7 cellular contexts compared by ENCODE assay signal in the genomic region with DNA sequence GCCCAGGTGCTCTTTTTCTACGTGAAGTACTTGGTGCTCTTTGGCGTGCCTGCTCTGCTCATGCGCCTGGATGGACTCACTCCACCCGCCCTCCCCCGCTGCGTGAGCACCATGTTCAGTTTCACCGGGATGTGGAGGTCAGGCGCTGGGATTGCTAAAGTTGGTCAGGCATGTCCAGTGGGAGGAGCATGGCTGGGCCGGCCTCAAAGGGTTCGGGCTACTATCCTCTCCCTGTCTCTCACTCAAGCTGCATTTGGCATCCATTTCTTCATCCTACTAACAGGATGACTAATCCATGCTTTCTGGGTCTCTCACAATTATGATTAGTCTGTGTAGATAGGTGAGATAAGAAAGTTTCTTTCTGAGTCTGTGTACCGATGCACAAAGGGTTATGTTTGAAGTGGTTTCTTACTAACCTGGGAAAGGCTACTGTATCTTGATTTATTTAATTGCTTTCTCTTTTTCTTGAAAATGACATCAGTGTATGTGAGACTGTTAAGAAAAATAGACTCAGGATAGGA.
DNase-seq lines count a peak whose midpoint lies in the region; ATAC-seq, FAIRE-seq and TF ChIP-seq lines count a peak whose summit lies in the region.

No MANE protein-coding gene starts in this region.

- H3K36me3 ChIP-seq in DND-41 (ENCODE audit: insufficient read depth, low read length) (no peaks in the 10 kb centered on the region), kidney (ENCODE audit: control insufficient read depth in 1 of 2, insufficient read depth in 2 of 2, low read length in 2 of 2) (no peaks in the 10 kb centered on the region)

- peak; percentile 87 for ATAC-seq in DND-41 (ENCODE audit: insufficient read depth, low read depth)

- intact Hi-C loops in kidney (cut with DNase I) = no loop called here

- no peak overlapping the region for H2AFZ ChIP-seq in DND-41 (ENCODE audit: low read depth, low read length)

- no peaks in the 10 kb centered on the region for H3K79me2 ChIP-seq in DND-41 (ENCODE audit: insufficient read depth, low read length)

- H3K9ac ChIP-seq in DND-41 (ENCODE audit: low read depth, low read length) (no peak overlapping the region), kidney (ENCODE audit: low read length in 2 of 2) (no peak overlapping the region)

- H3K4me1 ChIP-seq in DND-41 (ENCODE audit: insufficient read depth, low read length) = 0 out of 2 replicates have a peak, but pooled peaks cover 12% of the 10 kb centered on the region
- H3K4me1 ChIP-seq in kidney (ENCODE audit: control insufficient read depth in 1 of 2, insufficient read depth in 1 of 2, low read depth in 1 of 2, low read length in 2 of 2) = no peaks in the 10 kb centered on the region

- no peak for FAIRE-seq in kidney (lab: Jason Lieb, UNC)

- H3K9me3 ChIP-seq in DND-41 (ENCODE audit: insufficient read depth, low read length, severe bottlenecking) (no peaks in the 10 kb centered on the region), kidney (ENCODE audit: control insufficient read depth in 1 of 2, low read length in 2 of 2) (no peaks in the 10 kb centered on the region)

- DNase-seq in DND-41 = no peak
- DNase-seq in H4 (ENCODE audit: low spot score) = peak; percentile 41
- peak; percentile 83 to 91 for DNase-seq in SHP77 (lab: John Stamatoyannopoulos, UW)
- DNase-seq in kidney = peak; percentile 82
- DNase-seq in NCI-H526 (lab: John Stamatoyannopoulos, UW) = no peak
- DNase-seq in SIG-M5 treated with dmso at 0.1 percent for 504 hours (lab: John Stamatoyannopoulos, UW; ENCODE audit: unreplicated experiment) = no peak
- no peak for DNase-seq in COR-L47 (lab: John Stamatoyannopoulos, UW)

- H3K4me2 ChIP-seq in DND-41 (ENCODE audit: insufficient read depth, low read length) = no peak overlapping the region

- no peaks in the 10 kb centered on the region for H3K27me3 ChIP-seq in DND-41 (ENCODE audit: insufficient read depth, low read length, poor library complexity)

- H4K20me1 ChIP-seq in DND-41 (ENCODE audit: insufficient read depth, low read length) = no peaks in the 10 kb centered on the region

- H3K27ac ChIP-seq in DND-41 (ENCODE audit: low read length) = no peak overlapping the region
- no peak overlapping the region for H3K27ac ChIP-seq in kidney (ENCODE audit: low read depth in 2 of 2, low read length in 2 of 2)

- TF ChIP-seq CTCF in DND-41 (IDR thresholded peaks at IDR 0.05; ENCODE audit: borderline replicate concordance, extremely low read depth, low read length, poor library complexity, severe bottlenecking) = no peak
- no peak for TF ChIP-seq CTCF in kidney (IDR thresholded peaks at IDR 0.05; ENCODE audit: borderline replicate concordance, extremely low read depth, insufficient read depth)

- H3K4me3 ChIP-seq in DND-41 (ENCODE audit: low read depth in 1 of 2, low read length in 2 of 2) = no peak overlapping the region
- H3K4me3 ChIP-seq in kidney (ENCODE audit: low read length in 2 of 2) = no peak overlapping the region

Comparison
In these comparisons a context has a peak if more than half of its experiments do, and no peak if none do; other contexts are left out.
1. DNase-seq: peak in H4 (single experiment), SHP77 (2 of 2) and kidney (single experiment); none in DND-41 (single experiment), NCI-H526 (0 of 2), SIG-M5 treated with dmso at 0.1 percent for 504 hours (single experiment) and COR-L47 (single experiment).